Comparison of ENCODE assay signal across 26 cellular contexts in the genomic region with DNA sequence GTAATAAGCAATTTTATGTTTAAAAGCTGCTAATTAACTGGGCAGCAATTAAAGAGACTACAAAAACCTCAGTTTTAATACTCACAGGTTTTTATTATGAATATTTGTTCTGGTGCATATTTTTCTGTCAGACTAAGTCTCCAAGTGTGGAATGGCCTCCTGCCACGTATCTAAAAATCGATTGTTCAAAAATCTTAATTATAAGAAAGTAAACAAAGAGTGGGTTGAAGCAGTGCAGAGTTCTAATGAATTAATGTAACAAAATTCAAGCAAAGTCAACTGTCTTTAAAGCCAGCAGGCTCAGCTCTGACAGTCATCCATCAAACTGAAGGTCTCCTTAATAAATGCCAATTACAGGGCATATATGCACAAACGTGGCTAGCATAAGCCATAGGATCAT.
"Had no signal": no experiment of that assay in that cellular context is flagged by ENCODE, and none has a peak within 500 bp of the region (broad histone marks: within the 10 kb centered on the region; RNA-seq: fewer than 3 reads in every experiment).

No MANE protein-coding gene starts in this region.

- H3K9me3 ChIP-seq: lower lobe of right lung, pancreas, prostate gland, spleen, suprapubic skin, thoracic aorta, tibial artery, upper lobe of right lung had no signal

- H3K4me1 ChIP-seq: lower lobe of right lung, prostate gland, spleen, suprapubic skin, tibial artery, upper lobe of right lung had no signal

- H3K4me3 ChIP-seq: lower lobe of right lung, pancreas, prostate gland, skin epidermis, spleen, suprapubic skin, thoracic aorta, tibial artery, upper lobe of right lung had no signal

- H3K27ac ChIP-seq: lower lobe of right lung, pancreas, prostate gland, skin epidermis, spleen, suprapubic skin, thoracic aorta, tibial artery, upper lobe of right lung had no signal

- ATAC-seq: left lobe of liver; lower lobe of right lung; naive thymus-derived CD8-positive, alpha-beta T cell; right cardiac atrium; sciatic nerve; stimulated activated effector memory CD8-positive, alpha-beta T cell treated with anti-CD3 and anti-CD28 coated beads, Interleukin-12 subunit alpha, Interleukin-12 subunit beta, amount 100 ng/mL, for 72 hours; upper lobe of right lung had no signal

- FAIRE-seq: islet of Langerhans, pancreas, urothelium cell line had no signal

- H3K27me3 ChIP-seq: pancreas, spleen, suprapubic skin, tibial artery, upper lobe of right lung had no signal

- H3K36me3 ChIP-seq: lower lobe of right lung, pancreas, prostate gland, spleen, suprapubic skin, thoracic aorta, tibial artery, upper lobe of right lung had no signal

- DNase-seq: hypothalamus; immature natural killer cell; lower lobe of right lung; mammary epithelial cell; mesenchymal stem cell; naive thymus-derived CD8-positive, alpha-beta T cell; nucleus accumbens; pancreas; posterior cingulate gyrus; retina; right cardiac atrium; spleen; stimulated activated CD4-positive, alpha-beta T cell treated with anti-CD3 and anti-CD28 coated beads, Interleukin-4, amount 100 ng/mL, for 24 hours; stimulated activated naive CD4-positive, alpha-beta T cell; tibial artery; trophoblast cell; upper lobe of right lung had no signal
